In genomic region chr11:115982666-115983065, GRCh38 we compare ENCODE assay signal across 1 cellular context.
TF ChIP-seq lines count a peak whose summit lies in the region.

No MANE protein-coding gene starts in this region.

TF ChIP-seq in H1, 55 proteins besides CTCF, POLR2A, EP300 and RAD21:
- TF ChIP-seq CBX5 (IDR thresholded peaks at IDR 0.05; ENCODE audit: low read depth, low read length): no peak
- TF ChIP-seq SP2 (IDR thresholded peaks at IDR 0.05; ENCODE audit: low read length): no peak
- no peak for TF ChIP-seq USF2 (IDR thresholded peaks at IDR 0.05; ENCODE audit: low read length)
- TF ChIP-seq GABPA (IDR thresholded peaks at IDR 0.05; ENCODE audit: borderline replicate concordance, insufficient read depth, low read length): no peak
- TF ChIP-seq JUND (IDR thresholded peaks at IDR 0.05; ENCODE audit: low read length): no peak
- no peak for TF ChIP-seq CHD1 (IDR thresholded peaks at IDR 0.05; ENCODE audit: low read depth, low read length)
- no peak for TF ChIP-seq SRF (IDR thresholded peaks at IDR 0.05; ENCODE audit: low read depth, low read length)
